ENCODE assay signal across 11 cellular contexts in the genomic region with DNA sequence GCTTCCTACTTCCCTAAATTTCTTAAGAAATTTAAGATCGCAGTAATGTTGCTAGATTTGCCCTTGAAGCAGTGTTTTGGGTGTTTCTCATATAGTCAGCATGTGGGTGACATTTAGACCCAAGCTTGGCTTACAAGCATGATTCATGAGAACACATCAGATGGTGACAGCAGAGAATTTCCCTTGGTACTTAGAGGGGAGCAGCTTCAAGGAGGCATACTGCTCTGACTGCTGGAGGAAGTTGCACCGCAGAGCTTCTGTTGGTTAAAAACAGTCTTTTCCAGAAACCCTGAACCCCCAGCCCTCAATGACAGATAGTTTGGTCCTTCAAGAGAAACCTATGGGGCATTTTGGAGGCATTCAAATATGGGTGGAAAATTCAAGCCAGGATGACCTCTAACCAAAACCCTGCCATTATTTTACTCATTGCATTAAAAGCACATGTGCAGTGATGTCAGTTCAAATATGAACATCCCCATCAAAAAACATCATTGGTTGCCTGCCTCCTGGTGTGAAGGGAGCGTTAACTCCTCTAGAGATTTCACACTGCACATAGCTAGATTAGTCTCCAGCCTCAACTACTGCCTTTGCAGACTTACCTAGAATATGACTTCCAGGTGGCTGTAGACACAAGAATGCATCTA.
DNase-seq lines count a peak whose midpoint lies in the region; ATAC-seq and TF ChIP-seq lines count a peak whose summit lies in the region.
"Had no signal": no experiment of that assay in that cellular context is flagged by ENCODE, and none has a peak within 500 bp of the region (broad histone marks: within the 10 kb centered on the region; RNA-seq: fewer than 3 reads in every experiment).

No MANE protein-coding gene starts in this region.

- peak; percentile 49 for DNase-seq in AG10803 (ENCODE audit: low read depth)
- DNase-seq in NB4 (ENCODE audit: low read depth): peak; percentile 45
- peak; percentile 53 for DNase-seq in activated naive CD4-positive, alpha-beta T cell treated with anti-CD3 and anti-CD28 coated beads, Interleukin-2, amount 10 ng/mL, durations not matched to agents 7 days and 5 days
- peak; percentile 68 for DNase-seq in retina
- no peak for DNase-seq in SHP77 (lab: John Stamatoyannopoulos, UW)
- DNase-seq in DMS79 (lab: John Stamatoyannopoulos, UW): no peak
- DNase-seq: amniotic stem cell, RPMI8226 had no signal

- H3K27me3 Mint-ChIP-seq in activated naive CD4-positive, alpha-beta T cell treated with anti-CD3 and anti-CD28 coated beads, Interleukin-2, amount 10 ng/mL, durations not matched to agents 7 days and 5 days: no peaks in the 10 kb centered on the region

- H3K4me3 ChIP-seq in AG10803 (ENCODE audit: low read length): no peak overlapping the region
- no peak overlapping the region for H3K4me3 ChIP-seq in NB4 (ENCODE audit: low read depth, low read length)
- H3K4me3 ChIP-seq: BLaER1 had no signal

- H3K4me1 Mint-ChIP-seq in activated naive CD4-positive, alpha-beta T cell treated with anti-CD3 and anti-CD28 coated beads, Interleukin-2, amount 10 ng/mL, durations not matched to agents 7 days and 5 days: peaks cover 28% of the 10 kb centered on the region

- peak overlapping the region; percentile 33 for H3K27ac Mint-ChIP-seq in activated naive CD4-positive, alpha-beta T cell treated with anti-CD3 and anti-CD28 coated beads, Interleukin-2, amount 10 ng/mL, durations not matched to agents 7 days and 5 days

- no peak overlapping the region for H3K4me3 Mint-ChIP-seq in activated naive CD4-positive, alpha-beta T cell treated with anti-CD3 and anti-CD28 coated beads, Interleukin-2, amount 10 ng/mL, durations not matched to agents 7 days and 5 days

- TF ChIP-seq POLR2A in NB4 (IDR thresholded peaks at IDR 0.05; ENCODE audit: extremely low read depth, insufficient read length): no peak

- H3K9me3 Mint-ChIP-seq in activated naive CD4-positive, alpha-beta T cell treated with anti-CD3 and anti-CD28 coated beads, Interleukin-2, amount 10 ng/mL, durations not matched to agents 7 days and 5 days: no peaks in the 10 kb centered on the region

- CTCF ChIA-PET in activated naive CD4-positive, alpha-beta T cell treated with anti-CD3 and anti-CD28 coated beads, Interleukin-2, amount 10 ng/mL, durations not matched to agents 7 days and 5 days (lab: Charles Lee): interaction anchor here (0.8 to 1.1 kb wide), 2 partner anchors 40 to 67 kb away, joined by 3 to 6 read pairs; no protein-coding TSS in a partner anchor

- H3K36me3 Mint-ChIP-seq in activated naive CD4-positive, alpha-beta T cell treated with anti-CD3 and anti-CD28 coated beads, Interleukin-2, amount 10 ng/mL, durations not matched to agents 7 days and 5 days: peaks cover 17% of the 10 kb centered on the region

- TF ChIP-seq CTCF in AG10803 (conservative IDR thresholded peaks at IDR 0.05; ENCODE audit: low read length) (no peak), NB4 (IDR thresholded peaks at IDR 0.05; ENCODE audit: low read depth, low read length) (no peak)

- no peak for ATAC-seq in GM18873 (IDR thresholded peaks at IDR 0.05; ENCODE audit: low FRiP score, unreplicated experiment)
- ATAC-seq in HG03354 (IDR thresholded peaks at IDR 0.05; ENCODE audit: poor library complexity, severe bottlenecking, unreplicated experiment): no peak

Comparison
In these comparisons a context has a peak if more than half of its experiments do, and no peak if none do; other contexts are left out.
1. DNase-seq: peak in AG10803 (single experiment), NB4 (single experiment), activated naive CD4-positive, alpha-beta T cell treated with anti-CD3 and anti-CD28 coated beads, Interleukin-2, amount 10 ng/mL, durations not matched to agents 7 days and 5 days (single experiment) and retina (single experiment); none in SHP77 (0 of 2) and DMS79 (single experiment).